In genomic region chr1:5980314-5981008, GRCh38 we compare ENCODE assay signal across 11 cellular contexts. TPM values are rescaled to one million over a fixed set of nuclear protein-coding genes. Genes with fewer than 3 reads are reported as not detected.
DNase-seq lines count a peak whose midpoint lies in the region; ATAC-seq, FAIRE-seq and TF ChIP-seq lines count a peak whose summit lies in the region.
"Had no signal": no experiment of that assay in that cellular context is flagged by ENCODE, and none has a peak within 500 bp of the region (broad histone marks: within the 10 kb centered on the region; RNA-seq: fewer than 3 reads in every experiment).

No MANE protein-coding gene starts in this region.

- H3K27ac Mint-ChIP-seq in effector memory CD8-positive, alpha-beta T cell, result peak overlapping the region; percentile 56 to 81
- peak overlapping the region in 3 of 9 donors; percentile 20 to 64 (median 37) for H3K27ac Mint-ChIP-seq in naive thymus-derived CD4-positive, alpha-beta T cell

- no peaks in the 10 kb centered on the region for H3K27me3 ChIP-seq in naive thymus-derived CD4-positive, alpha-beta T cell (ENCODE audit: control insufficient read depth in 2 of 2, insufficient read depth in 2 of 2, low read length in 2 of 2)

- H3K36me3 ChIP-seq in naive thymus-derived CD4-positive, alpha-beta T cell (ENCODE audit: control insufficient read depth in 2 of 3, insufficient read depth in 3 of 3, low read length in 3 of 3), result peaks cover 0 to 10% (median 0%) of the 10 kb centered on the region in 3 experiments
- H3K36me3 ChIP-seq: thoracic aorta had no signal

- H3K27me3 Mint-ChIP-seq in effector memory CD8-positive, alpha-beta T cell, result no peaks in the 10 kb centered on the region
- no peaks in the 10 kb centered on the region for H3K27me3 Mint-ChIP-seq in naive thymus-derived CD4-positive, alpha-beta T cell

- peak; percentile 48 for TF ChIP-seq CTCF in D721Med (IDR thresholded peaks at IDR 0.05; ENCODE audit: insufficient read depth, missing control alignments)

- H3K4me3 Mint-ChIP-seq in effector memory CD8-positive, alpha-beta T cell, result no peak overlapping the region
- no peak overlapping the region for H3K4me3 Mint-ChIP-seq in naive thymus-derived CD4-positive, alpha-beta T cell

- intact Hi-C loops in naive thymus-derived CD4-positive, alpha-beta T cell (cut with micrococcal nuclease), result no loop called here

- H3K4me1 ChIP-seq in naive thymus-derived CD4-positive, alpha-beta T cell (ENCODE audit: control insufficient read depth in 2 of 2, insufficient read depth in 2 of 2, low read length in 2 of 2), result peaks cover 0 to under 1% of the 10 kb centered on the region in 2 donors

- H3K4me3 ChIP-seq in naive thymus-derived CD4-positive, alpha-beta T cell (ENCODE audit: low read length), result no peak overlapping the region
- H3K4me3 ChIP-seq: lung, thoracic aorta had no signal

- POLR2A ChIA-PET in naive thymus-derived CD4-positive, alpha-beta T cell (lab: Charles Lee), result no interaction called here

- no peaks in the 10 kb centered on the region for H3K9me3 ChIP-seq in naive thymus-derived CD4-positive, alpha-beta T cell (ENCODE audit: control insufficient read depth in 2 of 3, low read length in 3 of 3)
- H3K9me3 ChIP-seq: thoracic aorta had no signal

- no peak for FAIRE-seq in D721Med (lab: Jason Lieb, UNC)
- FAIRE-seq: TTC549 had no signal

- CTCF ChIA-PET in naive thymus-derived CD4-positive, alpha-beta T cell (lab: Charles Lee), result no interaction called here

- no peaks in the 10 kb centered on the region for H3K9me3 Mint-ChIP-seq in effector memory CD8-positive, alpha-beta T cell
- peaks cover 0 to 4% (median 0%) of the 10 kb centered on the region in 11 donors for H3K9me3 Mint-ChIP-seq in naive thymus-derived CD4-positive, alpha-beta T cell

- H3K27ac ChIP-seq in naive thymus-derived CD4-positive, alpha-beta T cell (ENCODE audit: low read depth, low read length), result no peak overlapping the region
- H3K27ac ChIP-seq: thoracic aorta had no signal

- peaks cover 4 to 8% of the 10 kb centered on the region in 2 donors for H3K4me1 Mint-ChIP-seq in effector memory CD8-positive, alpha-beta T cell (ENCODE audit: low read depth in 2 of 2)
- peaks cover 0 to 42% (median 17%) of the 10 kb centered on the region in 7 donors for H3K4me1 Mint-ChIP-seq in naive thymus-derived CD4-positive, alpha-beta T cell

- DNase-seq in D721Med (ENCODE audit: insufficient read length, low spot score) (no peak), NCI-H2227 (lab: John Stamatoyannopoulos, UW; ENCODE audit: unreplicated experiment) (peak; percentile 87), activated gamma-delta T cell (lab: John Stamatoyannopoulos, UW) (no peak), NCI-H774 (lab: John Stamatoyannopoulos, UW) (no peak)
- DNase-seq in effector memory CD8-positive, alpha-beta T cell, result no peak
- DNase-seq in naive thymus-derived CD4-positive, alpha-beta T cell, result no peak

- ATAC-seq in effector memory CD8-positive, alpha-beta T cell (replicated peaks), result no peak
- ATAC-seq in naive thymus-derived CD4-positive, alpha-beta T cell, result peak; percentile 46
- no peak for ATAC-seq in HG03135 (IDR thresholded peaks at IDR 0.05; ENCODE audit: unreplicated experiment)
- no peak for ATAC-seq in GM18519 (IDR thresholded peaks at IDR 0.05; ENCODE audit: low FRiP score, unreplicated experiment)

- peaks cover 7% of the 10 kb centered on the region for H3K36me3 Mint-ChIP-seq in effector memory CD8-positive, alpha-beta T cell (ENCODE audit: insufficient read depth)
- peaks cover 0 to 26% (median 4%) of the 10 kb centered on the region in 5 donors for H3K36me3 Mint-ChIP-seq in naive thymus-derived CD4-positive, alpha-beta T cell

RNA-seq across cellular contexts. Expression of gene NPHP4, which starts 11.8 kb away (rescaled TPM):
- total RNA-seq in naive thymus-derived CD4-positive, alpha-beta T cell, result 10 to 100 TPM in 3 of 5 experiments, 1 to 10 TPM in 2; 9.0 to 20.6 (median 11.1) TPM
- polyA plus RNA-seq in naive thymus-derived CD4-positive, alpha-beta T cell, result 1 to 10 TPM in 1 of 2 donors, under 1 TPM in 1; 0.40 to 2.7 TPM
